Comparison of ENCODE assay signal across 21 cellular contexts in genomic region chr2:10144771-10145518, GRCh38. TPM values are rescaled to one million over a fixed set of nuclear protein-coding genes. Genes with fewer than 3 reads are reported as not detected.
A peak's percentile ranks its signal among the peaks of the same experiment; 100 is the strongest.
DNase-seq lines count a peak whose midpoint lies in the region; ATAC-seq, FAIRE-seq and TF ChIP-seq lines count a peak whose summit lies in the region.
"Had no signal": no experiment of that assay in that cellular context is flagged by ENCODE, and none has a peak within 500 bp of the region (broad histone marks: within the 10 kb centered on the region; RNA-seq: fewer than 3 reads in every experiment).

No MANE protein-coding gene starts in this region.

- H4K20me1 ChIP-seq in K562 (replicated peaks; ENCODE audit: control insufficient read depth, insufficient read depth, low read length) = no peaks in the 10 kb centered on the region; the same call in 1 of the 2 replicates

- TF ChIP-seq EP300 in K562 (IDR thresholded peaks at IDR 0.05; ENCODE audit: low read length) = no peak

- H3K79me2 ChIP-seq in K562 (ENCODE audit: control insufficient read depth, insufficient read depth, low read length) = no peaks in the 10 kb centered on the region

- H3K27ac Mint-ChIP-seq in activated T-cell treated with anti-CD3 and anti-CD28 coated beads, Interleukin-2, amount 50 U/mL, for 24 hours = peak overlapping the region; percentile 23
- H3K27ac Mint-ChIP-seq: CD8-positive, alpha-beta T cell; stimulated activated naive B cell treated with anti-CD40 and anti-IgM and Interleukin-4, amounts not matched to agents 10 μg/mL and 1 μg/mL and 100 μg/mL, for 72 hours; WTC11 had no signal

- peaks cover 89% of the 10 kb centered on the region for H3K36me3 Mint-ChIP-seq in activated T-cell treated with anti-CD3 and anti-CD28 coated beads, Interleukin-2, amount 50 U/mL, for 24 hours (ENCODE audit: low read depth)
- H3K36me3 Mint-ChIP-seq: CD8-positive, alpha-beta T cell had no signal

- H3K4me3 Mint-ChIP-seq in activated T-cell treated with anti-CD3 and anti-CD28 coated beads, Interleukin-2, amount 50 U/mL, for 24 hours = no peak overlapping the region
- H3K4me3 Mint-ChIP-seq: CD8-positive, alpha-beta T cell; stimulated activated naive B cell treated with anti-CD40 and anti-IgM and Interleukin-4, amounts not matched to agents 10 μg/mL and 1 μg/mL and 100 μg/mL, for 72 hours; WTC11 had no signal

- no peak for ATAC-seq in K562
- peak; percentile 18 to 29 for ATAC-seq in right cardiac atrium
- ATAC-seq in HG03196 (IDR thresholded peaks at IDR 0.05; ENCODE audit: unreplicated experiment) = no peak
- ATAC-seq: CD8-positive, alpha-beta T cell; stimulated activated naive B cell treated with anti-CD40 and anti-IgM and Interleukin-4, amounts not matched to agents 10 μg/mL and 1 μg/mL and 100 μg/mL, for 72 hours; WTC11 had no signal

- TF ChIP-seq POLR2A in K562 (conservative IDR thresholded peaks at IDR 0.05) (no peak), testis (IDR thresholded peaks at IDR 0.05) (no peak)

- no peaks in the 10 kb centered on the region for H3K9me1 ChIP-seq in K562 (ENCODE audit: control insufficient read depth, insufficient read depth, low read length)

- H3K4me3 ChIP-seq in K562 (no peak overlapping the region), right cardiac atrium (ENCODE audit: low read length) (no peak overlapping the region), testis (no peak overlapping the region)
- H3K4me3 ChIP-seq: lower lobe of right lung, upper lobe of left lung had no signal

- TSS peak; percentile 18 for BruUV-seq in K562 (replicated peaks; lab: Mats Ljungman, UMichigan)

- H3K4me1 Mint-ChIP-seq in activated T-cell treated with anti-CD3 and anti-CD28 coated beads, Interleukin-2, amount 50 U/mL, for 24 hours (ENCODE audit: low read depth) = peaks cover 35% of the 10 kb centered on the region

- FAIRE-seq in K562 (lab: Jason Lieb, UNC) = no peak

- 94% methylated on average over 12 of the region's 16 CpGs for WGBS in K562 (ENCODE audit: insufficient coverage, low coverage, missing lambda C conversion rate)
- WGBS in right cardiac atrium = 76% methylated on average over 16 of the region's 16 CpGs
- WGBS in testis, 2 donors = 56 to 68% methylated on average over 16 of the region's 16 CpGs

- no peaks in the 10 kb centered on the region for H3K27me3 Mint-ChIP-seq in activated T-cell treated with anti-CD3 and anti-CD28 coated beads, Interleukin-2, amount 50 U/mL, for 24 hours
- H3K27me3 Mint-ChIP-seq: stimulated activated naive B cell treated with anti-CD40 and anti-IgM and Interleukin-4, amounts not matched to agents 10 μg/mL and 1 μg/mL and 100 μg/mL, for 72 hours had no signal

- CTCF ChIA-PET in K562 (lab: Yijun Ruan, JAX; ENCODE audit: low intra/inter-chr PET ratio) = no interaction called here

- peak overlapping the region in 1 of 2 experiments; percentile 50; a peak in 2 of 4 replicates for H3K9ac ChIP-seq in K562 (ENCODE audit: insufficient read depth in 1 of 2, low read depth in 2 of 2, low read length in 2 of 2)

- intact Hi-C loops in K562 (cut with micrococcal nuclease) = no loop called here
- intact Hi-C loops in right cardiac atrium (cut with DNase I) = loop anchor here in 2 of 4 donors (5.0 to 10.0 kb wide), 4 partner anchors 160 to 287 kb away; partner anchors contain the start of gene HPCAL1 (in 1 of the 2)
- intact Hi-C loops in testis (cut with DNase I; ENCODE audit: low total_unique reads) = no loop called here

- no peak for TF ChIP-seq RAD21 in K562 (CRISPR knock-in tag; conservative IDR thresholded peaks at IDR 0.05 in 1 of 2, IDR thresholded peaks at IDR 0.05 in 1 of 2)

- no peak for DNase-seq in activated T-cell treated with anti-CD3 and anti-CD28 coated beads, Interleukin-2, amount 50 U/mL, for 24 hours
- DNase-seq in activated T-cell treated with anti-CD3 and anti-CD28 coated beads, Interleukin-2, amount 50 U/mL, for 48 hours = no peak
- no peak for DNase-seq in K562 (ENCODE audit: extremely low read depth in 1 of 4, low spot score in 3 of 4)
- no peak for DNase-seq in right cardiac atrium
- DNase-seq in testis = peak; percentile 33
- DNase-seq in SW 1271 (lab: John Stamatoyannopoulos, UW) = no peak
- DNase-seq in DMS53 (lab: John Stamatoyannopoulos, UW) = no peak
- DNase-seq: activated CD8-positive, alpha-beta memory T cell treated with anti-CD3 and anti-CD28 coated beads for 24 hours; amniotic stem cell; CD8-positive, alpha-beta T cell; cerebellar nuclear complex; DMS79; lower lobe of right lung; NCI-H1436; NCI-H524 treated with DMSO at 0.1 percent for 48 hours; nucleus accumbens; SIG-M5; stimulated activated naive B cell treated with anti-CD40 and anti-IgM and Interleukin-4, amounts not matched to agents 10 μg/mL and 1 μg/mL and 100 μg/mL, for 72 hours had no signal

- no peak overlapping the region for H3K27ac ChIP-seq in K562 (ENCODE audit: extremely low read depth, low read depth, low read length)
- no peak overlapping the region for H3K27ac ChIP-seq in right cardiac atrium (ENCODE audit: low read length)
- peak overlapping the region in 1 of 2 donors; percentile 71 for H3K27ac ChIP-seq in testis
- H3K27ac ChIP-seq: lower lobe of right lung had no signal

- POLR2A ChIA-PET in K562 (lab: Yijun Ruan, JAX) = interaction anchor here (1.2 to 1.5 kb wide), 2 partner anchors 13 kb away, joined by 4 to 5 read pairs; no protein-coding TSS in a partner anchor

- no peaks in the 10 kb centered on the region for H3K27me3 ChIP-seq in K562 (ENCODE audit: control insufficient read depth in 2 of 2, insufficient read depth in 2 of 2, low read length in 2 of 2)
- H3K27me3 ChIP-seq in right cardiac atrium (ENCODE audit: control insufficient read depth, insufficient read depth) = no peaks in the 10 kb centered on the region
- H3K27me3 ChIP-seq in testis = no peaks in the 10 kb centered on the region
- H3K27me3 ChIP-seq: upper lobe of left lung had no signal

- H3K4me2 ChIP-seq in K562 (ENCODE audit: insufficient read depth, low read length) = no peak overlapping the region

- H3K9me3 ChIP-seq in K562 (replicated peaks; ENCODE audit: control insufficient read depth, insufficient read depth, low read depth, low read length) (no peaks in the 10 kb centered on the region), right cardiac atrium (ENCODE audit: control insufficient read depth, low read length) (no peaks in the 10 kb centered on the region), testis (no peaks in the 10 kb centered on the region)
- H3K9me3 ChIP-seq: lower lobe of right lung, upper lobe of left lung had no signal

- in situ Hi-C loops in K562 (cut with MboI) = loop anchor here (10.0 kb wide), 1 partner anchor 270 kb away; no protein-coding TSS in a partner anchor

- no peaks in the 10 kb centered on the region for H3K9me3 Mint-ChIP-seq in activated T-cell treated with anti-CD3 and anti-CD28 coated beads, Interleukin-2, amount 50 U/mL, for 24 hours
- H3K9me3 Mint-ChIP-seq: CD8-positive, alpha-beta T cell; stimulated activated naive B cell treated with anti-CD40 and anti-IgM and Interleukin-4, amounts not matched to agents 10 μg/mL and 1 μg/mL and 100 μg/mL, for 72 hours; WTC11 had no signal

- no peak overlapping the region for H2AFZ ChIP-seq in K562 (ENCODE audit: low read depth, low read length)

- H3K36me3 ChIP-seq in K562 (ENCODE audit: control insufficient read depth, insufficient read depth, low read length) (peaks cover 53% of the 10 kb centered on the region; the same call in 2 of the 3 replicates), testis (ENCODE audit: low read depth, missing control alignments) (no peaks in the 10 kb centered on the region)
- H3K36me3 ChIP-seq: lower lobe of right lung, upper lobe of left lung had no signal

- TF ChIP-seq CTCF in K562 (IDR thresholded peaks at IDR 0.05 in 2 of 3, conservative IDR thresholded peaks at IDR 0.05 in 1 of 3; ENCODE audit: insufficient read depth in 2 of 3, low read depth in 1 of 3, low read length in 3 of 3) = no peak
- TF ChIP-seq CTCF in testis (IDR thresholded peaks at IDR 0.05) = no peak

- H3K4me1 ChIP-seq in K562 (replicated peaks in 1 of 2; ENCODE audit: control insufficient read depth in 2 of 2, insufficient read depth in 2 of 2, low read length in 2 of 2) (peaks cover 0 to 15% of the 10 kb centered on the region in 2 experiments; a peak in 2 of 5 replicates), right cardiac atrium (ENCODE audit: control insufficient read depth, insufficient read depth, low read length) (no peaks in the 10 kb centered on the region), testis (peaks cover 3% of the 10 kb centered on the region)
- H3K4me1 ChIP-seq: lower lobe of right lung, upper lobe of left lung had no signal

TF ChIP-seq in K562, 482 proteins besides CTCF, POLR2A, EP300 and RAD21:
- TF ChIP-seq ZFX (CRISPR knock-in tag; IDR thresholded peaks at IDR 0.05) (no peak), NFIC (IDR thresholded peaks at IDR 0.05) (peak; percentile 74)

RNA-seq across cellular contexts. Expression of gene RRM2, which starts 22.4 kb away (rescaled TPM):
- total RNA-seq in K562 (2011; cell fraction: chromatin; rRNA removed; ENCODE audit: low replicate concordance) = 177 and 207 TPM in 2 replicates
- 94.9 and 117 TPM in 2 replicates for total RNA-seq in K562 (2011; cell fraction: nucleolus; rRNA removed)
- 132 and 215 TPM in 2 replicates for total RNA-seq in K562 (2011; cell fraction: nucleoplasm; rRNA removed)
- 241 and 276 TPM in 2 replicates for total RNA-seq in K562 (2014; rRNA removed)
- total RNA-seq in K562 (2014; rRNA removed; fragmentation: Illumina TruSeq; extraction: Trizol) = 128 and 148 TPM in 2 replicates
- total RNA-seq in K562 (2015; rRNA removed; fragmentation: Illumina TruSeq; extraction: Trizol) = 109 and 112 TPM in 2 replicates
- total RNA-seq in K562 (2021) = 244 and 253 TPM in 2 replicates
- polyA plus RNA-seq in K562 (2011; rRNA removed) = 76.7 and 81.3 TPM in 2 replicates
- polyA plus RNA-seq in K562 (2011; cell fraction: cytosol; rRNA removed) = 37.8 and 162 TPM in 2 replicates
- polyA plus RNA-seq in K562 (2011; cell fraction: nucleus; rRNA removed) = 55.5 and 78.0 TPM in 2 replicates
- 138 and 149 TPM in 2 replicates for polyA plus RNA-seq in K562 (2012)
- polyA plus RNA-seq in K562 (2014; fragmentation: Illumina TruSeq; extraction: Trizol) = 155 and 157 TPM in 2 replicates
- 10 to 100 TPM; 50.1 to 50.7 TPM for polyA plus RNA-seq in K562 (2014; fragmentation: Nextera tagmentation; extraction: Ambion mirVana)
- polyA plus RNA-seq in K562 (2014; rRNA removed) = 161 and 210 TPM in 2 replicates
- 142 and 163 TPM in 2 replicates for polyA minus RNA-seq in K562 (2011; rRNA and poly(A)+ RNA removed)
- 82.7 and 91.7 TPM in 2 replicates for polyA minus RNA-seq in K562 (2011; cell fraction: cytosol; rRNA and poly(A)+ RNA removed)
- polyA minus RNA-seq in K562 (2011; cell fraction: nucleus; rRNA and poly(A)+ RNA removed) = 107 and 116 TPM in 2 replicates
- total RNA-seq in right cardiac atrium = 1 to 10 TPM in 3 of 4 donors, under 1 TPM in 1; 0.37 to 6.1 (median 2.7) TPM
- polyA plus RNA-seq in right cardiac atrium = 0.54 TPM
- total RNA-seq in testis = 10 to 100 TPM in 1 of 2 donors, 1 to 10 TPM in 1; 7.2 to 18.1 TPM
- 14.9 TPM for polyA plus RNA-seq in testis (ENCODE audit: insufficient read depth, low read depth, low replicate concordance)

Comparison
In these comparisons a context has a peak if more than half of its experiments do, and no peak if none do; other contexts are left out.
1. ATAC-seq: peak in right cardiac atrium (2 of 2); none in K562 (single experiment) and HG03196 (single experiment).
2. RNA of gene RRM2, which starts 22.4 kb away (total RNA-seq): 94.9 to 276 TPM in K562; 7.2 to 18.1 TPM in testis and 0.37 to 6.1 TPM in right cardiac atrium; every median in the first group is over 4 times any median in the second.